In the genomic region with DNA sequence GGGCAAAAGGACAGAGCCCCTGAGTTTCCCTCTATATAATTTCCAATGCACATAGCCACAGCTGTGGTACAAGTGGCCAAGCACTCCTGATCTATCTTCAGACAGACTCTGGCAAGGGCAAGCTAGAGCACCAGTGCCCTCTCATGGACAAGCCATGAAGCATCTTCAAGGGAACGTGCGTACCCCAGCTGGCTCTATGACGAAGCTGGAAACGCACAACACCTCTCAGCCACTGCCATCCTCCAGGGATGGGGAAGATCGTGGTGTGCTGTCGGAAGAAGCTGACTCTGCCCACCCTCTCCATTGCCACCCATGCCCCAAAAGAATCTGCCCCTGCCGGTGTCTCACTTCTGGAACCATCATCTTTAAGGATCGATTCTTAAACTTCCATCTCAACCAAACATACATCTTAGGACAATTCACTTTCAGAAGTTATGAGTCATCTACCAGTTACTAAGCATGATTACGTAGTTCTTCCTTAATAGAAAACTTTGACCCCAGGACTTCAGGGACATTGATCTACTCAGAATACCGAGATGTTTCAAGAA, we compare ENCODE assay signal across 8 cellular contexts.
DNase-seq lines count a peak whose midpoint lies in the region; ATAC-seq, FAIRE-seq and TF ChIP-seq lines count a peak whose summit lies in the region.

No MANE protein-coding gene starts in this region.

- H2BK120ac ChIP-seq in H1 (replicated peaks; ENCODE audit: low read depth, low read length): no peak overlapping the region

- POLR2A ChIA-PET in H1 (lab: Charles Lee; ENCODE audit: partially characterized antibody): no interaction called here

- H3K27ac ChIP-seq in H1 (ENCODE audit: low read depth, low read length) (no peak overlapping the region), lower lobe of right lung (no peak overlapping the region)

- H4K5ac ChIP-seq in H1 (ENCODE audit: insufficient read length, low read depth, low read length): no peak overlapping the region

- H3K36me3 ChIP-seq in H1 (ENCODE audit: control insufficient read depth in 2 of 4, insufficient read depth in 4 of 4, low read length in 3 of 4) (no peaks in the 10 kb centered on the region), lower lobe of right lung (no peaks in the 10 kb centered on the region)

- no peak overlapping the region for H2BK20ac ChIP-seq in H1 (ENCODE audit: low read length)

- H4K8ac ChIP-seq in H1 (ENCODE audit: extremely low read depth, insufficient read depth, low read length): no peak overlapping the region

- H2AK5ac ChIP-seq in H1 (ENCODE audit: low read depth, low read length): no peak overlapping the region

- no peak for TF ChIP-seq EP300 in H1 (IDR thresholded peaks at IDR 0.05; ENCODE audit: borderline replicate concordance in 1 of 2, low read depth in 2 of 2, low read length in 2 of 2)

- peak; percentile 98 to 99 for TF ChIP-seq RAD21 in H1 (IDR thresholded peaks at IDR 0.05 in 1 of 2, conservative IDR thresholded peaks at IDR 0.05 in 1 of 2; ENCODE audit: low read depth in 2 of 2, low read length in 2 of 2)

- H3K4me2 ChIP-seq in H1 (ENCODE audit: insufficient read depth in 1 of 2, low read depth in 2 of 2, low read length in 2 of 2): no peak overlapping the region

- WGBS in H1 (ENCODE audit: extremely low coverage in 1 of 2, insufficient coverage in 1 of 2, insufficient read length in 1 of 2, insufficient replicate concordance in 2 of 2, low coverage in 1 of 2, low lambda C conversion rate in 2 of 2, missing lambda C conversion rate in 1 of 2), 2 experiments: 55% methylated on average over 10 of the region's 10 CpGs; no CpG with 5 or more reads in 1 of the 2 experiments

- intact Hi-C loops in lower lobe of right lung (cut with DNase I): no loop called here

- CTCF ChIA-PET in H1 (lab: Charles Lee; ENCODE audit: partially characterized antibody): interaction anchor here (0.6 to 2.6 kb wide), 41 partner anchors 9 to 865 kb away, joined by 3 to 21 read pairs (median 4); no protein-coding TSS in a partner anchor

- DNase-seq in AG20443 (ENCODE audit: low spot score): peak; percentile 89
- peak; percentile 24 for DNase-seq in GM12891 (ENCODE audit: insufficient read length, low spot score)
- peak; percentile 42 for DNase-seq in NK-92 treated with Interleukin-12 subunit alpha and Interleukin-12 subunit beta, amount 100 ng/mL, for 24 hours (lab: John Stamatoyannopoulos, UW)
- peak; percentile 47 to 67 for DNase-seq in H1 (ENCODE audit: low read depth in 1 of 2, low spot score in 2 of 2)
- no peak for DNase-seq in lower lobe of right lung
- DNase-seq in effector CD8-positive, alpha-beta T cell (lab: John Stamatoyannopoulos, UW): no peak
- DNase-seq in T-helper 9 cell: no peak

- TF ChIP-seq CTCF in H1 (IDR thresholded peaks at IDR 0.05; ENCODE audit: control extremely low read depth in 1 of 3, insufficient read depth in 1 of 3, low read depth in 1 of 3, low read length in 3 of 3) (peak; percentile 87 to 98 (median 91)), lower lobe of right lung (IDR thresholded peaks at IDR 0.05) (peak; percentile 52)

- H3K4me3 ChIP-seq in H1 (ENCODE audit: extremely low read depth in 1 of 4, insufficient read depth in 2 of 4, low read depth in 3 of 4, low read length in 4 of 4): no peak overlapping the region
- no peak overlapping the region for H3K4me3 ChIP-seq in lower lobe of right lung

- peak; percentile 67 for ATAC-seq in HG03469 (IDR thresholded peaks at IDR 0.05; ENCODE audit: unreplicated experiment)
- peak; percentile 56 to 81 for ATAC-seq in lower lobe of right lung

- no peak overlapping the region for H3K14ac ChIP-seq in H1 (ENCODE audit: insufficient read length)

- no peaks in the 10 kb centered on the region for H3K79me1 ChIP-seq in H1 (ENCODE audit: low read depth, low read length)

- H2BK5ac ChIP-seq in H1 (ENCODE audit: low read depth, low read length): no peak overlapping the region

- no peak overlapping the region for H4K91ac ChIP-seq in H1 (replicated peaks; ENCODE audit: insufficient read length, low read length)

- H4K20me1 ChIP-seq in H1 (replicated peaks in 1 of 2; ENCODE audit: control insufficient read depth in 1 of 2, insufficient read depth in 2 of 2, low read length in 2 of 2): no peaks in the 10 kb centered on the region

- no peak overlapping the region for H2AFZ ChIP-seq in H1 (ENCODE audit: low read length)

- H3K56ac ChIP-seq in H1 (replicated peaks; ENCODE audit: insufficient read length, low read depth, low read length): no peak overlapping the region

- no peaks in the 10 kb centered on the region for H3K9me3 ChIP-seq in H1 (ENCODE audit: insufficient read depth in 2 of 2, low read depth in 1 of 2, low read length in 1 of 2)
- H3K9me3 ChIP-seq in lower lobe of right lung: no peaks in the 10 kb centered on the region

- no peak overlapping the region for H3K9ac ChIP-seq in H1 (replicated peaks in 1 of 4; ENCODE audit: extremely low read depth in 1 of 4, low read depth in 3 of 4, low read length in 3 of 4)

- H2BK12ac ChIP-seq in H1 (ENCODE audit: low read depth, low read length): 0 out of 2 replicates have a peak overlapping the region, but pooled peaks have one; percentile 35

- FAIRE-seq in GM12891 (lab: Jason Lieb, UNC): no peak
- FAIRE-seq in H1 (lab: Jason Lieb, UNC): peak; percentile 99

- no peak overlapping the region for H3K4ac ChIP-seq in H1 (replicated peaks; ENCODE audit: insufficient read length, low read depth, low read length)

- TF ChIP-seq POLR2A in GM12891 (IDR thresholded peaks at IDR 0.05; ENCODE audit: low read depth, low read length) (no peak), H1 (IDR thresholded peaks at IDR 0.05; ENCODE audit: control extremely low read depth in 1 of 2, low read depth in 2 of 2, low read length in 2 of 2) (no peak)

- no peaks in the 10 kb centered on the region for H3K4me1 ChIP-seq in H1 (replicated peaks in 1 of 4; ENCODE audit: control insufficient read depth in 3 of 4, insufficient read depth in 4 of 4, low read length in 3 of 4)
- no peaks in the 10 kb centered on the region for H3K4me1 ChIP-seq in lower lobe of right lung

- no peaks in the 10 kb centered on the region for H3K27me3 ChIP-seq in H1 (replicated peaks in 1 of 4; ENCODE audit: control insufficient read depth in 3 of 4, extremely low read depth in 1 of 4, insufficient read depth in 3 of 4, low read length in 3 of 4)
- no peaks in the 10 kb centered on the region for H3K27me3 ChIP-seq in lower lobe of right lung (ENCODE audit: low read depth)

- H3K23ac ChIP-seq in H1 (ENCODE audit: insufficient read length): no peak overlapping the region

- no peaks in the 10 kb centered on the region for H3K23me2 ChIP-seq in H1 (ENCODE audit: low read depth, low read length)

- H2BK15ac ChIP-seq in H1 (ENCODE audit: low read length): no peak overlapping the region

- H3K18ac ChIP-seq in H1 (ENCODE audit: extremely low read depth, low read length): no peak overlapping the region

- no peaks in the 10 kb centered on the region for H3K79me2 ChIP-seq in H1 (ENCODE audit: control insufficient read depth in 1 of 2, insufficient read depth in 2 of 2, low read length in 2 of 2)

TF ChIP-seq in GM12891, 5 proteins besides CTCF, POLR2A, EP300 and RAD21:
- TF ChIP-seq PAX5 (IDR thresholded peaks at IDR 0.05; ENCODE audit: insufficient read depth, low read length, severe bottlenecking): no peak
- no peak for TF ChIP-seq TAF1 (IDR thresholded peaks at IDR 0.05; ENCODE audit: low read depth, low read length)
- no peak for TF ChIP-seq SPI1 (IDR thresholded peaks at IDR 0.05; ENCODE audit: low read depth, low read length)
- no peak for TF ChIP-seq POU2F2 (IDR thresholded peaks at IDR 0.05; ENCODE audit: low read depth, low read length)
- TF ChIP-seq POLR2AphosphoS5 (IDR thresholded peaks at IDR 0.05; ENCODE audit: low read depth, low read length): no peak

TF ChIP-seq in H1, 55 proteins besides CTCF, POLR2A, EP300 and RAD21:
- TF ChIP-seq GTF2F1 (IDR thresholded peaks at IDR 0.05; ENCODE audit: borderline replicate concordance, low read depth, low read length): no peak
- 0 out of 2 replicates have a peak, but pooled peaks have one; percentile 47 for TF ChIP-seq CREB1 (IDR thresholded peaks at IDR 0.05)
- TF ChIP-seq SP1 (IDR thresholded peaks at IDR 0.05; ENCODE audit: low read depth, low read length): no peak
- no peak for TF ChIP-seq SIN3A (conservative IDR thresholded peaks at IDR 0.05 in 1 of 2, IDR thresholded peaks at IDR 0.05 in 1 of 2; ENCODE audit: low read depth in 1 of 2, low read length in 2 of 2)
- TF ChIP-seq CHD1 (IDR thresholded peaks at IDR 0.05; ENCODE audit: low read depth, low read length): no peak
- TF ChIP-seq, protein P1, sequence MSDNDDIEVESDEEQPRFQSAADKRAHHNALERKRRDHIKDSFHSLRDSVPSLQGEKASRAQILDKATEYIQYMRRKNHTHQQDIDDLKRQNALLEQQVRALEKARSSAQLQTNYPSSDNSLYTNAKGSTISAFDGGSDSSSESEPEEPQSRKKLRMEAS (IDR thresholded peaks at IDR 0.05): peak; percentile 48
- TF ChIP-seq, protein P2, sequence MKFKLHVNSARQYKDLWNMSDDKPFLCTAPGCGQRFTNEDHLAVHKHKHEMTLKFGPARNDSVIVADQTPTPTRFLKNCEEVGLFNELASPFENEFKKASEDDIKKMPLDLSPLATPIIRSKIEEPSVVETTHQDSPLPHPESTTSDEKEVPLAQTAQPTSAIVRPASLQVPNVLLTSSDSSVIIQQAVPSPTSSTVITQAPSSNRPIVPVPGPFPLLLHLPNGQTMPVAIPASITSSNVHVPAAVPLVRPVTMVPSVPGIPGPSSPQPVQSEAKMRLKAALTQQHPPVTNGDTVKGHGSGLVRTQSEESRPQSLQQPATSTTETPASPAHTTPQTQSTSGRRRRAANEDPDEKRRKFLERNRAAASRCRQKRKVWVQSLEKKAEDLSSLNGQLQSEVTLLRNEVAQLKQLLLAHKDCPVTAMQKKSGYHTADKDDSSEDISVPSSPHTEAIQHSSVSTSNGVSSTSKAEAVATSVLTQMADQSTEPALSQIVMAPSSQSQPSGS (IDR thresholded peaks at IDR 0.05; ENCODE audit: low read length): no peak
- TF ChIP-seq TBP (IDR thresholded peaks at IDR 0.05; ENCODE audit: low read depth, low read length): peak; percentile 22; the same call in 1 of the 2 replicates
- no peak for TF ChIP-seq TEAD4 (IDR thresholded peaks at IDR 0.05; ENCODE audit: low read depth, low read length)
- no peak for TF ChIP-seq BCL11A (IDR thresholded peaks at IDR 0.05; ENCODE audit: low read depth in 2 of 2, low read length in 2 of 2)
- TF ChIP-seq TAF1 (IDR thresholded peaks at IDR 0.05; ENCODE audit: low read depth, low read length): no peak
- TF ChIP-seq KDM4A (IDR thresholded peaks at IDR 0.05; ENCODE audit: low read depth, low read length, severe bottlenecking): no peak
- TF ChIP-seq ZNF274 (IDR thresholded peaks at IDR 0.05; ENCODE audit: borderline replicate concordance, extremely low read depth, low read length): no peak
- TF ChIP-seq MAFK (IDR thresholded peaks at IDR 0.05; ENCODE audit: low read depth, low read length): no peak

Comparison
In these comparisons a context has a peak if more than half of its experiments do, and no peak if none do; other contexts are left out.
1. DNase-seq: peak in AG20443 (single experiment), GM12891 (single experiment), NK-92 treated with Interleukin-12 subunit alpha and Interleukin-12 subunit beta, amount 100 ng/mL, for 24 hours (single experiment) and H1 (2 of 2); none in lower lobe of right lung (single experiment), effector CD8-positive, alpha-beta T cell (single experiment) and T-helper 9 cell (single experiment).